In genomic region chr7:130907439-130907838, GRCh38 we compare ENCODE assay signal across 19 cellular contexts.
DNase-seq lines count a peak whose midpoint lies in the region; ATAC-seq and TF ChIP-seq lines count a peak whose summit lies in the region.
"Had no signal": no experiment of that assay in that cellular context is flagged by ENCODE, and none has a peak within 500 bp of the region (broad histone marks: within the 10 kb centered on the region; RNA-seq: fewer than 3 reads in every experiment).

No MANE protein-coding gene starts in this region.

- POLR2A ChIA-PET in MCF 10A (lab: Yijun Ruan, JAX), result interaction anchor here (1.2 to 14.0 kb wide), 4 partner anchors 12 to 105 kb away, joined by 3 to 263 read pairs (median 35); no protein-coding TSS in a partner anchor
- POLR2A ChIA-PET in PC-9 (lab: Charles Lee; ENCODE audit: unreplicated experiment), result no interaction called here

- ATAC-seq in central memory CD8-positive, alpha-beta T cell (replicated peaks; ENCODE audit: extremely low read depth, poor library complexity, severe bottlenecking), result no peak
- ATAC-seq in stimulated activated effector memory CD8-positive, alpha-beta T cell treated with anti-CD3 and anti-CD28 coated beads, Interleukin-12 subunit alpha, Interleukin-12 subunit beta, amount 100 ng/mL, for 72 hours, result no peak
- ATAC-seq: heart right ventricle, left cardiac atrium had no signal

- DNase-seq in MCF 10A (ENCODE audit: unreplicated experiment) (no peak), breast epithelium (ENCODE audit: low spot score in 2 of 2) (no peak), PC-9 (no peak), OCI-M1 (lab: John Stamatoyannopoulos, UW) (no peak), NCI-H1092 treated with DMSO at 0.1 percent for 48 hours (lab: John Stamatoyannopoulos, UW) (no peak), NCI-H2171 treated with DMSO at 0.1 percent for 48 hours (lab: John Stamatoyannopoulos, UW) (no peak)
- no peak for DNase-seq in central memory CD8-positive, alpha-beta T cell (ENCODE audit: low spot score in 2 of 2)
- DNase-seq in stimulated activated effector memory CD8-positive, alpha-beta T cell treated with anti-CD3 and anti-CD28 coated beads, Interleukin-12 subunit alpha, Interleukin-12 subunit beta, amount 100 ng/mL, for 72 hours (ENCODE audit: low spot score in 2 of 2), result no peak
- DNase-seq: C1 segment of cervical spinal cord; heart right ventricle; KBM-7; left cardiac atrium; naive B cell; NCI-H1436; NCI-H524; retina; stimulated activated CD4-positive, alpha-beta T cell treated with anti-CD3 and anti-CD28 coated beads, Interleukin-2, amount 100 ng/mL, for 48 hours had no signal

- TF ChIP-seq CTCF in MCF 10A (IDR thresholded peaks at IDR 0.05; ENCODE audit: unreplicated experiment) (no peak), breast epithelium (IDR thresholded peaks at IDR 0.05) (no peak), PC-9 (conservative IDR thresholded peaks at IDR 0.05) (no peak)

- H3K4me1 Mint-ChIP-seq in MCF 10A (ENCODE audit: insufficient read depth, unreplicated experiment), result peaks cover 54% of the 10 kb centered on the region
- H3K4me1 Mint-ChIP-seq in central memory CD8-positive, alpha-beta T cell, result peaks cover 79% of the 10 kb centered on the region
- H3K4me1 Mint-ChIP-seq in stimulated activated effector memory CD8-positive, alpha-beta T cell treated with anti-CD3 and anti-CD28 coated beads, Interleukin-12 subunit alpha, Interleukin-12 subunit beta, amount 100 ng/mL, for 72 hours, result peaks cover 86% of the 10 kb centered on the region

- peaks cover 11 to 40% of the 10 kb centered on the region in 2 donors for H3K4me1 ChIP-seq in breast epithelium
- H3K4me1 ChIP-seq in PC-9 (replicated peaks; ENCODE audit: insufficient read depth), result peaks cover 67% of the 10 kb centered on the region

- intact Hi-C loops in MCF 10A (cut with micrococcal nuclease) (no loop called here), breast epithelium (cut with DNase I; ENCODE audit: low total_unique reads) (no loop called here), PC-9 (cut with micrococcal nuclease; ENCODE audit: unreplicated experiment) (no loop called here)

- H3K27ac ChIP-seq in breast epithelium (no peak overlapping the region), PC-9 (peak overlapping the region; percentile 99)
- H3K27ac ChIP-seq: heart right ventricle, vagina had no signal

- peak overlapping the region; percentile 78 for H3K27ac Mint-ChIP-seq in MCF 10A (ENCODE audit: low read depth, unreplicated experiment)
- H3K27ac Mint-ChIP-seq in central memory CD8-positive, alpha-beta T cell (ENCODE audit: low read depth), result peak overlapping the region; percentile 36
- H3K27ac Mint-ChIP-seq in stimulated activated effector memory CD8-positive, alpha-beta T cell treated with anti-CD3 and anti-CD28 coated beads, Interleukin-12 subunit alpha, Interleukin-12 subunit beta, amount 100 ng/mL, for 72 hours, result peak overlapping the region; percentile 92

- peak overlapping the region; percentile 93 for H3K4me2 ChIP-seq in PC-9

- no peak overlapping the region for H2AFZ ChIP-seq in PC-9

- no peaks in the 10 kb centered on the region for H3K9me2 ChIP-seq in PC-9 (ENCODE audit: insufficient read depth)

- H3F3A ChIP-seq in PC-9 (ENCODE audit: insufficient read depth, low read depth), result peaks cover 97% of the 10 kb centered on the region

- no peaks in the 10 kb centered on the region for H3K27me3 ChIP-seq in breast epithelium
- H3K27me3 ChIP-seq in PC-9 (ENCODE audit: insufficient read depth, low read depth), result no peaks in the 10 kb centered on the region
- H3K27me3 ChIP-seq: ascending aorta, heart right ventricle, vagina had no signal

- no peaks in the 10 kb centered on the region for H3K36me3 ChIP-seq in breast epithelium
- H3K36me3 ChIP-seq in PC-9 (ENCODE audit: low read depth), result peaks cover 69% of the 10 kb centered on the region
- H3K36me3 ChIP-seq: vagina had no signal

- H3K36me3 Mint-ChIP-seq in MCF 10A (ENCODE audit: insufficient read depth, unreplicated experiment), result peaks cover 94% of the 10 kb centered on the region
- peaks cover 51% of the 10 kb centered on the region for H3K36me3 Mint-ChIP-seq in central memory CD8-positive, alpha-beta T cell (ENCODE audit: insufficient read depth)
- no peaks in the 10 kb centered on the region for H3K36me3 Mint-ChIP-seq in stimulated activated effector memory CD8-positive, alpha-beta T cell treated with anti-CD3 and anti-CD28 coated beads, Interleukin-12 subunit alpha, Interleukin-12 subunit beta, amount 100 ng/mL, for 72 hours
- H3K36me3 Mint-ChIP-seq: naive B cell had no signal

- H3K4me3 ChIP-seq in breast epithelium, result no peak overlapping the region
- H3K4me3 ChIP-seq in PC-9, result peak overlapping the region; percentile 96
- H3K4me3 ChIP-seq: ascending aorta, heart right ventricle, vagina had no signal

- BruUV-seq in MCF 10A (replicated peaks; lab: Mats Ljungman, UMichigan), result no TSS peak
- BruUV-seq in PC-9 (replicated peaks; lab: Mats Ljungman, UMichigan), result no TSS peak

- no peaks in the 10 kb centered on the region for H3K27me3 Mint-ChIP-seq in MCF 10A (ENCODE audit: insufficient read depth, unreplicated experiment)
- H3K27me3 Mint-ChIP-seq in central memory CD8-positive, alpha-beta T cell, result no peaks in the 10 kb centered on the region
- H3K27me3 Mint-ChIP-seq: naive B cell had no signal

- CTCF ChIA-PET in MCF 10A (lab: Yijun Ruan, JAX) (interaction anchor here (0.6 to 9.0 kb wide), 3 partner anchors 11 to 195 kb away, joined by 3 to 105 read pairs (median 3); no protein-coding TSS in a partner anchor), PC-9 (lab: Charles Lee) (no interaction called here)

- H3K4me3 Mint-ChIP-seq in MCF 10A (ENCODE audit: unreplicated experiment), result peak overlapping the region; percentile 86
- no peak overlapping the region for H3K4me3 Mint-ChIP-seq in central memory CD8-positive, alpha-beta T cell
- H3K4me3 Mint-ChIP-seq in stimulated activated effector memory CD8-positive, alpha-beta T cell treated with anti-CD3 and anti-CD28 coated beads, Interleukin-12 subunit alpha, Interleukin-12 subunit beta, amount 100 ng/mL, for 72 hours, result peak overlapping the region; percentile 62
- H3K4me3 Mint-ChIP-seq: naive B cell had no signal

- peaks cover 24% of the 10 kb centered on the region for H4K20me1 ChIP-seq in PC-9 (ENCODE audit: insufficient read depth)

- peaks cover 95% of the 10 kb centered on the region for H3K79me2 ChIP-seq in PC-9 (ENCODE audit: low read depth)

- H3K9me3 Mint-ChIP-seq in MCF 10A (ENCODE audit: unreplicated experiment), result no peaks in the 10 kb centered on the region
- H3K9me3 Mint-ChIP-seq in central memory CD8-positive, alpha-beta T cell, result no peaks in the 10 kb centered on the region
- no peaks in the 10 kb centered on the region for H3K9me3 Mint-ChIP-seq in stimulated activated effector memory CD8-positive, alpha-beta T cell treated with anti-CD3 and anti-CD28 coated beads, Interleukin-12 subunit alpha, Interleukin-12 subunit beta, amount 100 ng/mL, for 72 hours
- H3K9me3 Mint-ChIP-seq: naive B cell had no signal

- H3K9me3 ChIP-seq in breast epithelium (no peaks in the 10 kb centered on the region), PC-9 (ENCODE audit: insufficient read depth, low read depth) (no peaks in the 10 kb centered on the region)
- H3K9me3 ChIP-seq: ascending aorta, heart right ventricle, vagina had no signal

- TF ChIP-seq POLR2A in breast epithelium (IDR thresholded peaks at IDR 0.05), result no peak

Comparison
In these comparisons a context has a peak if more than half of its experiments do, and no peak if none do; other contexts are left out.
1. H3K27ac Mint-ChIP-seq: peak in every context shown above with its lines; median percentile 92 in stimulated activated effector memory CD8-positive, alpha-beta T cell treated with anti-CD3 and anti-CD28 coated beads, Interleukin-12 subunit alpha, Interleukin-12 subunit beta, amount 100 ng/mL, for 72 hours; 78 in MCF 10A; 36 in central memory CD8-positive, alpha-beta T cell.